Comparison of ENCODE assay signal across 8 cellular contexts in the genomic region with DNA sequence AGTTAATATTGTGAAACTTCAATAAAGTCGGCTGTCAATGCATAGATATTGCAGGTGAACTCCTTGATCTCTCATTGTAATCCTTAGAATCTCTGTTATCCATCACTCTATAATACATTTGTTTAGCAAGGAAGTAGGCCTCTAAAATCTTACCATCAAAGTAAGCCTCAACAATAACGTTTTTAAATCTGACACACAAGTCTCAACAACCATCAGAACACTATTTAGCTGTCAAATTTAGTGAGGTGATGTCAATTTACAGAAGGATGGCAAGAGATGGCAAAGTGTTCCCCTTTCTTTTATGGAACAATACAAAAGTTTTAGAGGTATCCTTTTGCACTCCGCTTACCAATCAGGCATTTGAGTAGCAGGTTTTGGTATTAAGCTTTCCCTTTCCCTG.
"Had no signal": no experiment of that assay in that cellular context is flagged by ENCODE, and none has a peak within 500 bp of the region (broad histone marks: within the 10 kb centered on the region; RNA-seq: fewer than 3 reads in every experiment).

No MANE protein-coding gene starts in this region.

- FAIRE-seq: HepG2, HTR-8/SVneo, K562 had no signal

- H3K9ac ChIP-seq: KMS-11 had no signal

- DNase-seq: IMR-90, KBM-7, KG1 had no signal

- H3K27ac ChIP-seq: HL-60, KMS-11 had no signal

- ATAC-seq: HepG2, K562 had no signal

- H3K4me3 ChIP-seq: K562 had no signal

- H3K4me2 ChIP-seq: KMS-11 had no signal
